Comparison of ENCODE assay signal across 2 cellular contexts in genomic region chr2:191247381-191248057, GRCh38.
A peak's percentile ranks its signal among the peaks of the same experiment; 100 is the strongest.
TF ChIP-seq lines count a peak whose summit lies in the region.

No MANE protein-coding gene starts in this region.

TF ChIP-seq in HEK293, 187 proteins besides CTCF, POLR2A, EP300 and RAD21 (continued from another document and continues in another):
- no peak for TF ChIP-seq BCL6B (tag by site-specific recombination; IDR thresholded peaks at IDR 0.05)
- no peak for TF ChIP-seq ZNF426 (tag by site-specific recombination; IDR thresholded peaks at IDR 0.05)
- peak; percentile 81 for TF ChIP-seq SP7 (tag by site-specific recombination; IDR thresholded peaks at IDR 0.05)
- TF ChIP-seq ZNF398 (tag by site-specific recombination; IDR thresholded peaks at IDR 0.05), result peak; percentile 21; the same call in 1 of the 2 replicates
- TF ChIP-seq SCRT2 (tag by site-specific recombination; IDR thresholded peaks at IDR 0.05), result peak; percentile 97
- peak; percentile 54; the same call in 1 of the 2 replicates for TF ChIP-seq ZXDB (tag by site-specific recombination; IDR thresholded peaks at IDR 0.05)
- no peak for TF ChIP-seq ZSCAN18 (tag by site-specific recombination; IDR thresholded peaks at IDR 0.05)
- no peak for TF ChIP-seq ZBTB1 (tag by site-specific recombination; IDR thresholded peaks at IDR 0.05)
- TF ChIP-seq INSM2 (tag by site-specific recombination; IDR thresholded peaks at IDR 0.05), result peak; percentile 85
- no peak for TF ChIP-seq MYNN (tag by site-specific recombination; IDR thresholded peaks at IDR 0.05; ENCODE audit: borderline replicate concordance)
- TF ChIP-seq TRIM28 (IDR thresholded peaks at IDR 0.05; ENCODE audit: borderline replicate concordance, low read length), result peak; percentile 90
- TF ChIP-seq KLF17 (tag by site-specific recombination; IDR thresholded peaks at IDR 0.05), result peak; percentile 45; the same call in 1 of the 2 replicates
- peak; percentile 63; the same call in 1 of the 2 replicates for TF ChIP-seq SCRT1 (tag by site-specific recombination; IDR thresholded peaks at IDR 0.05; ENCODE audit: borderline replicate concordance)
- peak; percentile 69; the same call in 1 of the 2 replicates for TF ChIP-seq MZF1 (tag by site-specific recombination; IDR thresholded peaks at IDR 0.05; ENCODE audit: borderline replicate concordance)
- peak; percentile 64; the same call in 1 of the 2 replicates for TF ChIP-seq ATF2 (tag by site-specific recombination; IDR thresholded peaks at IDR 0.05; ENCODE audit: low read depth)
- TF ChIP-seq PRDM1 (tag by site-specific recombination; IDR thresholded peaks at IDR 0.05), result peak; percentile 53; the same call in 1 of the 2 replicates
- TF ChIP-seq ZNF629 (tag by site-specific recombination; IDR thresholded peaks at IDR 0.05), result peak; percentile 93
- TF ChIP-seq SETDB1 (IDR thresholded peaks at IDR 0.05; ENCODE audit: insufficient read length, low read length), result no peak
- peak; percentile 23; the same call in 1 of the 2 replicates for TF ChIP-seq FEZF1 (tag by site-specific recombination; IDR thresholded peaks at IDR 0.05)
- TF ChIP-seq KLF10 (tag by site-specific recombination; IDR thresholded peaks at IDR 0.05), result 0 out of 2 replicates have a peak, but pooled peaks have one; percentile 23
- peak; percentile 79 for TF ChIP-seq ZEB2 (tag by site-specific recombination; IDR thresholded peaks at IDR 0.05)
- no peak for TF ChIP-seq ZNF146 (tag by site-specific recombination; IDR thresholded peaks at IDR 0.05)

TF ChIP-seq in SK-N-SH treated with all-trans-retinoic acid at 6 μM for 48 hours, 23 proteins besides CTCF, POLR2A, EP300 and RAD21 (continued from another document):
- peak; percentile 31; the same call in 1 of the 2 replicates for TF ChIP-seq ZNF8 (CRISPR knock-in tag; IDR thresholded peaks at IDR 0.05)
- peak; percentile 42; the same call in 1 of the 2 replicates for TF ChIP-seq ISL1 (CRISPR knock-in tag; IDR thresholded peaks at IDR 0.05)
- TF ChIP-seq ZNF565 (CRISPR knock-in tag; conservative IDR thresholded peaks at IDR 0.05; ENCODE audit: low read depth), result no peak
- TF ChIP-seq RARB (CRISPR knock-in tag; IDR thresholded peaks at IDR 0.05), result no peak
- no peak for TF ChIP-seq GLIS3 (CRISPR knock-in tag; IDR thresholded peaks at IDR 0.05)
- peak; percentile 84; the same call in 1 of the 2 replicates for TF ChIP-seq TCF4 (CRISPR knock-in tag; IDR thresholded peaks at IDR 0.05; ENCODE audit: borderline replicate concordance)
- no peak for TF ChIP-seq SNAI2 (CRISPR knock-in tag; IDR thresholded peaks at IDR 0.05)
- no peak for TF ChIP-seq OSR1 (CRISPR knock-in tag; IDR thresholded peaks at IDR 0.05)
- TF ChIP-seq CSRNP3 (CRISPR knock-in tag; IDR thresholded peaks at IDR 0.05), result no peak
